In genomic region chr18:43661570-43661969, GRCh38 we compare ENCODE assay signal across 8 cellular contexts.
DNase-seq lines count a peak whose midpoint lies in the region; ATAC-seq and TF ChIP-seq lines count a peak whose summit lies in the region.

No MANE protein-coding gene starts in this region.

- H3K79me2 ChIP-seq in neural cell (replicated peaks; ENCODE audit: insufficient read depth, low read length), result no peaks in the 10 kb centered on the region

- H3K4me3 Mint-ChIP-seq in stimulated activated naive CD8-positive, alpha-beta T cell treated with anti-CD3 and anti-CD28 coated beads, Interleukin-15, amount 100 ng/mL, for 72 hours, result no peak overlapping the region

- no peak overlapping the region for H3K27ac Mint-ChIP-seq in stimulated activated naive CD8-positive, alpha-beta T cell treated with anti-CD3 and anti-CD28 coated beads, Interleukin-15, amount 100 ng/mL, for 72 hours

- no peaks in the 10 kb centered on the region for H3K9me2 ChIP-seq in neural cell (ENCODE audit: insufficient read depth, low read length)

- no peak for ATAC-seq in stimulated activated naive CD8-positive, alpha-beta T cell treated with anti-CD3 and anti-CD28 coated beads, Interleukin-15, amount 100 ng/mL, for 72 hours

- peak; percentile 19 for TF ChIP-seq RAD21 in neural cell (conservative IDR thresholded peaks at IDR 0.05)

- no peaks in the 10 kb centered on the region for H3K9me3 ChIP-seq in neural cell (ENCODE audit: low read length)

- DNase-seq in GM12864 (ENCODE audit: low read depth) (peak; percentile 13), HEK293T (ENCODE audit: extremely low spot score) (peak; percentile 2), NCI-H146 (lab: John Stamatoyannopoulos, UW) (peak; percentile 64), brain pericyte (ENCODE audit: low read depth, low spot score) (peak; percentile 17), AG20443 (ENCODE audit: low spot score) (no peak), NCI-H187 treated with DMSO at 0.1 percent for 48 hours (lab: John Stamatoyannopoulos, UW) (no peak)
- DNase-seq in stimulated activated naive CD8-positive, alpha-beta T cell treated with anti-CD3 and anti-CD28 coated beads, Interleukin-15, amount 100 ng/mL, for 72 hours, result no peak

- no peak overlapping the region for H3K4me2 ChIP-seq in neural cell (ENCODE audit: low read length)

- H3K9me3 Mint-ChIP-seq in stimulated activated naive CD8-positive, alpha-beta T cell treated with anti-CD3 and anti-CD28 coated beads, Interleukin-15, amount 100 ng/mL, for 72 hours, result peaks cover 0 to 6% of the 10 kb centered on the region in 2 donors

- POLR2A ChIA-PET in HEK293T (lab: Yijun Ruan, JAX), result no interaction called here

- TF ChIP-seq CTCF in GM12864 (IDR thresholded peaks at IDR 0.05; ENCODE audit: low read depth, low read length, missing control alignments) (peak; percentile 55), neural cell (IDR thresholded peaks at IDR 0.05; ENCODE audit: poor library complexity, severe bottlenecking) (peak; percentile 40)

- TF ChIP-seq EP300 in neural cell (conservative IDR thresholded peaks at IDR 0.05; ENCODE audit: poor library complexity, severe bottlenecking), result no peak

- no peak overlapping the region for H2AFZ ChIP-seq in neural cell (ENCODE audit: low read depth, low read length)

- H3K4me3 ChIP-seq in GM12864 (ENCODE audit: low read depth, low read length), result no peak overlapping the region
- H3K4me3 ChIP-seq in neural cell (ENCODE audit: low read length), result no peak overlapping the region

- CTCF ChIA-PET in HEK293T (lab: Yijun Ruan, JAX), result no interaction called here

- no peak overlapping the region for H3K9ac ChIP-seq in neural cell (ENCODE audit: low read length)

- H3K27me3 Mint-ChIP-seq in stimulated activated naive CD8-positive, alpha-beta T cell treated with anti-CD3 and anti-CD28 coated beads, Interleukin-15, amount 100 ng/mL, for 72 hours, result no peaks in the 10 kb centered on the region

- H3K27ac ChIP-seq in neural cell (ENCODE audit: low read length), result no peak overlapping the region

- no peaks in the 10 kb centered on the region for H3K4me1 Mint-ChIP-seq in stimulated activated naive CD8-positive, alpha-beta T cell treated with anti-CD3 and anti-CD28 coated beads, Interleukin-15, amount 100 ng/mL, for 72 hours

- H3F3A ChIP-seq in neural cell (ENCODE audit: insufficient read depth, low read length, poor library complexity, severe bottlenecking), result no peaks in the 10 kb centered on the region

- H3K36me3 ChIP-seq in neural cell (ENCODE audit: insufficient read depth, low read length), result no peaks in the 10 kb centered on the region

- H3K27me3 ChIP-seq in neural cell (ENCODE audit: insufficient read depth, low read depth, low read length), result no peaks in the 10 kb centered on the region

- H4K20me1 ChIP-seq in neural cell (ENCODE audit: insufficient read depth), result no peaks in the 10 kb centered on the region

TF ChIP-seq in HEK293T, 16 proteins besides CTCF, POLR2A, EP300 and RAD21:
- TF ChIP-seq FOXA1 (IDR thresholded peaks at IDR 0.05), result no peak
- TF ChIP-seq HDGF (IDR thresholded peaks at IDR 0.05; ENCODE audit: borderline replicate concordance), result no peak
- TF ChIP-seq SP1 (IDR thresholded peaks at IDR 0.05), result no peak
- TF ChIP-seq SUZ12 (IDR thresholded peaks at IDR 0.05), result no peak
- no peak for TF ChIP-seq CTBP1 (IDR thresholded peaks at IDR 0.05; ENCODE audit: borderline replicate concordance)
- no peak for TF ChIP-seq L3MBTL2 (conservative IDR thresholded peaks at IDR 0.05)
- no peak for TF ChIP-seq ARNT (IDR thresholded peaks at IDR 0.05)
- TF ChIP-seq ZNF384 (IDR thresholded peaks at IDR 0.05), result no peak
- TF ChIP-seq BHLHE40 (IDR thresholded peaks at IDR 0.05; ENCODE audit: borderline replicate concordance), result no peak
- TF ChIP-seq LEF1 (IDR thresholded peaks at IDR 0.05; ENCODE audit: borderline replicate concordance), result no peak
- TF ChIP-seq NFRKB (IDR thresholded peaks at IDR 0.05), result no peak
- TF ChIP-seq, protein P1, sequence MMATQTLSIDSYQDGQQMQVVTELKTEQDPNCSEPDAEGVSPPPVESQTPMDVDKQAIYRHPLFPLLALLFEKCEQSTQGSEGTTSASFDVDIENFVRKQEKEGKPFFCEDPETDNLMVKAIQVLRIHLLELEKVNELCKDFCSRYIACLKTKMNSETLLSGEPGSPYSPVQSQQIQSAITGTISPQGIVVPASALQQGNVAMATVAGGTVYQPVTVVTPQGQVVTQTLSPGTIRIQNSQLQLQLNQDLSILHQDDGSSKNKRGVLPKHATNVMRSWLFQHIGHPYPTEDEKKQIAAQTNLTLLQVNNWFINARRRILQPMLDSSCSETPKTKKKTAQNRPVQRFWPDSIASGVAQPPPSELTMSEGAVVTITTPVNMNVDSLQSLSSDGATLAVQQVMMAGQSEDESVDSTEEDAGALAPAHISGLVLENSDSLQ (IDR thresholded peaks at IDR 0.05), result no peak

TF ChIP-seq in neural cell, 6 proteins besides CTCF, POLR2A, EP300 and RAD21:
- TF ChIP-seq MXI1 (conservative IDR thresholded peaks at IDR 0.05; ENCODE audit: poor library complexity, severe bottlenecking) (no peak), SMC3 (conservative IDR thresholded peaks at IDR 0.05; ENCODE audit: poor library complexity) (no peak), TAF1 (IDR thresholded peaks at IDR 0.05; ENCODE audit: low read depth) (no peak), EZH2 (IDR thresholded peaks at IDR 0.05; ENCODE audit: borderline replicate concordance, insufficient read depth, low read length, poor library complexity, severe bottlenecking) (no peak), POLR2AphosphoS5 (IDR thresholded peaks at IDR 0.05) (no peak)
- TF ChIP-seq, protein P2, sequence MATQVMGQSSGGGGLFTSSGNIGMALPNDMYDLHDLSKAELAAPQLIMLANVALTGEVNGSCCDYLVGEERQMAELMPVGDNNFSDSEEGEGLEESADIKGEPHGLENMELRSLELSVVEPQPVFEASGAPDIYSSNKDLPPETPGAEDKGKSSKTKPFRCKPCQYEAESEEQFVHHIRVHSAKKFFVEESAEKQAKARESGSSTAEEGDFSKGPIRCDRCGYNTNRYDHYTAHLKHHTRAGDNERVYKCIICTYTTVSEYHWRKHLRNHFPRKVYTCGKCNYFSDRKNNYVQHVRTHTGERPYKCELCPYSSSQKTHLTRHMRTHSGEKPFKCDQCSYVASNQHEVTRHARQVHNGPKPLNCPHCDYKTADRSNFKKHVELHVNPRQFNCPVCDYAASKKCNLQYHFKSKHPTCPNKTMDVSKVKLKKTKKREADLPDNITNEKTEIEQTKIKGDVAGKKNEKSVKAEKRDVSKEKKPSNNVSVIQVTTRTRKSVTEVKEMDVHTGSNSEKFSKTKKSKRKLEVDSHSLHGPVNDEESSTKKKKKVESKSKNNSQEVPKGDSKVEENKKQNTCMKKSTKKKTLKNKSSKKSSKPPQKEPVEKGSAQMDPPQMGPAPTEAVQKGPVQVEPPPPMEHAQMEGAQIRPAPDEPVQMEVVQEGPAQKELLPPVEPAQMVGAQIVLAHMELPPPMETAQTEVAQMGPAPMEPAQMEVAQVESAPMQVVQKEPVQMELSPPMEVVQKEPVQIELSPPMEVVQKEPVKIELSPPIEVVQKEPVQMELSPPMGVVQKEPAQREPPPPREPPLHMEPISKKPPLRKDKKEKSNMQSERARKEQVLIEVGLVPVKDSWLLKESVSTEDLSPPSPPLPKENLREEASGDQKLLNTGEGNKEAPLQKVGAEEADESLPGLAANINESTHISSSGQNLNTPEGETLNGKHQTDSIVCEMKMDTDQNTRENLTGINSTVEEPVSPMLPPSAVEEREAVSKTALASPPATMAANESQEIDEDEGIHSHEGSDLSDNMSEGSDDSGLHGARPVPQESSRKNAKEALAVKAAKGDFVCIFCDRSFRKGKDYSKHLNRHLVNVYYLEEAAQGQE (IDR thresholded peaks at IDR 0.05; ENCODE audit: borderline replicate concordance), result no peak

Comparison
In these comparisons a context has a peak if more than half of its experiments do, and no peak if none do; other contexts are left out.
1. DNase-seq: peak in GM12864 (single experiment), HEK293T (single experiment), NCI-H146 (single experiment) and brain pericyte (single experiment); none in stimulated activated naive CD8-positive, alpha-beta T cell treated with anti-CD3 and anti-CD28 coated beads, Interleukin-15, amount 100 ng/mL, for 72 hours (0 of 2), AG20443 (single experiment) and NCI-H187 treated with DMSO at 0.1 percent for 48 hours (single experiment).